Comparison of ENCODE assay signal across 8 cellular contexts in the genomic region with DNA sequence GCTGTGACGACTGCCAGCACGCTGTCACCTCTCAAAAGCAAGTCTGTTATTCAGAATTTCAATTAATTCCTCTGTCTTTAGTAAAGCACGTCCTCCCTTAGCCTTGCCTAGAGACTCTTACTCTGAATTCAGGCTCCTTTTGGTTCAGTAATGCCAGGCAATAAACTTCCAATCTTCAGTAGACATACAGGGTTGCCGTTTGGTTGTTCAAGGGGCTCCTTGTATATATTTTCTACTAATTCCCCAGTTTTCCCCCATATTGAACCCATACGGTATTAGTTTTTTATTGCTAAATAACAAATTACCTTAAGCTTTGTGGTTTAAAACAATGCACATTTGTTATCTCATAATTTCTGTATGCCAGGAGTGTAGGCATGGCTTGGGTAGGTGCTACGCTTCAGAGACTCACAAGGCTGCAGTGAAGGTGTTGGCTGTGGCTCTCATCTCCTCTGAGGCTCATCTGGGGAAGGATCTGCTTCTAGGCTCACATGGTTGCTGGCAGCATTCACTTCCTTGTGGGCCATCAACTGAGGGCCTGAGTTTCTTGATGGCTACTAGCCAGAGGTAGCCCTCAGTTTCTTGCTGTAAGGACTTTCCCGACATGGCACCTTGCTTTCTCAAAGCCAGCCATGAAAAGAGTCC. TPM values are rescaled to one million over a fixed set of nuclear protein-coding genes. Genes with fewer than 3 reads are reported as not detected.
DNase-seq lines count a peak whose midpoint lies in the region; ATAC-seq, FAIRE-seq and TF ChIP-seq lines count a peak whose summit lies in the region.
"Had no signal": no experiment of that assay in that cellular context is flagged by ENCODE, and none has a peak within 500 bp of the region (broad histone marks: within the 10 kb centered on the region; RNA-seq: fewer than 3 reads in every experiment).

No MANE protein-coding gene starts in this region.

- peak overlapping the region; percentile 61 to 65 (median 62) for H3K4me3 Mint-ChIP-seq in T-cell
- H3K4me3 Mint-ChIP-seq in stimulated activated effector memory CD8-positive, alpha-beta T cell treated with anti-CD3 and anti-CD28 coated beads, Interleukin-12 subunit alpha, Interleukin-12 subunit beta, amount 100 ng/mL, for 72 hours: peak overlapping the region; percentile 69

- no peaks in the 10 kb centered on the region for H3K27me3 Mint-ChIP-seq in T-cell

- no peak for DNase-seq in GM18507 (ENCODE audit: extremely low spot score, insufficient read length, low read depth)
- peak in 19 of 34 experiments; percentile 16 to 66 (median 43) for DNase-seq in T-cell
- no peak for DNase-seq in esophagus muscularis mucosa (ENCODE audit: extremely low spot score)
- no peak for DNase-seq in stimulated activated effector memory CD8-positive, alpha-beta T cell treated with anti-CD3 and anti-CD28 coated beads, Interleukin-12 subunit alpha, Interleukin-12 subunit beta, amount 100 ng/mL, for 72 hours (ENCODE audit: low spot score in 2 of 2)
- no peak for DNase-seq in SHP77 treated with DMSO at 0.1 percent for 48 hours (lab: John Stamatoyannopoulos, UW)
- DNase-seq: RPMI8226 had no signal

- peak; percentile 81 for FAIRE-seq in GM18507 (lab: Jason Lieb, UNC)

- H3K4me1 Mint-ChIP-seq in T-cell: peaks cover 71 to 78% (median 75%) of the 10 kb centered on the region in 3 donors
- peaks cover 57% of the 10 kb centered on the region for H3K4me1 Mint-ChIP-seq in stimulated activated effector memory CD8-positive, alpha-beta T cell treated with anti-CD3 and anti-CD28 coated beads, Interleukin-12 subunit alpha, Interleukin-12 subunit beta, amount 100 ng/mL, for 72 hours

- H3K27me3 ChIP-seq in esophagus muscularis mucosa: peaks cover 0 to 6% (median 0%) of the 10 kb centered on the region in 4 donors

- intact Hi-C loops in esophagus muscularis mucosa (cut with DNase I): no loop called here

- H3K27ac ChIP-seq in esophagus muscularis mucosa (replicated peaks in 1 of 4): peak overlapping the region in 1 of 4 donors; percentile 55

- peak in 1 of 4 experiments; percentile 13 for ATAC-seq in T-cell (replicated peaks in 1 of 4)
- ATAC-seq in stimulated activated effector memory CD8-positive, alpha-beta T cell treated with anti-CD3 and anti-CD28 coated beads, Interleukin-12 subunit alpha, Interleukin-12 subunit beta, amount 100 ng/mL, for 72 hours: no peak
- ATAC-seq in GM19023 (IDR thresholded peaks at IDR 0.05; ENCODE audit: unreplicated experiment): no peak
- ATAC-seq in GM21717 (IDR thresholded peaks at IDR 0.05; ENCODE audit: unreplicated experiment): no peak

- POLR2A ChIA-PET in T-cell (lab: Charles Lee): interaction anchor here in 1 of 2 donors (1.1 kb wide), 1 partner anchor 11 kb away, joined by 3 read pairs; no protein-coding TSS in a partner anchor

- 84% methylated on average over 7 of the region's 7 CpGs for WGBS in esophagus muscularis mucosa

- no peaks in the 10 kb centered on the region for H3K9me3 ChIP-seq in esophagus muscularis mucosa

- TF ChIP-seq POLR2A in esophagus muscularis mucosa (IDR thresholded peaks at IDR 0.05; ENCODE audit: low read depth): no peak

- H3K36me3 Mint-ChIP-seq in T-cell: peaks cover 5% of the 10 kb centered on the region
- H3K36me3 Mint-ChIP-seq in stimulated activated effector memory CD8-positive, alpha-beta T cell treated with anti-CD3 and anti-CD28 coated beads, Interleukin-12 subunit alpha, Interleukin-12 subunit beta, amount 100 ng/mL, for 72 hours: peaks cover 12% of the 10 kb centered on the region

- no peak for TF ChIP-seq CTCF in esophagus muscularis mucosa (IDR thresholded peaks at IDR 0.05)

- H3K9me3 Mint-ChIP-seq in T-cell: peaks cover 0 to 3% (median 0%) of the 10 kb centered on the region in 3 donors
- H3K9me3 Mint-ChIP-seq in stimulated activated effector memory CD8-positive, alpha-beta T cell treated with anti-CD3 and anti-CD28 coated beads, Interleukin-12 subunit alpha, Interleukin-12 subunit beta, amount 100 ng/mL, for 72 hours: peaks cover 2% of the 10 kb centered on the region

- no peaks in the 10 kb centered on the region for H3K36me3 ChIP-seq in esophagus muscularis mucosa

- H3K4me3 ChIP-seq in esophagus muscularis mucosa: peak overlapping the region; percentile 40 to 55 (median 48)

- H3K4me1 ChIP-seq in esophagus muscularis mucosa: peaks cover 0 to 12% (median 8%) of the 10 kb centered on the region in 4 donors

- no peak for TF ChIP-seq EP300 in esophagus muscularis mucosa (IDR thresholded peaks at IDR 0.05)

- CTCF ChIA-PET in T-cell (lab: Charles Lee): interaction anchor here in 1 of 2 donors (1.0 kb wide), 1 partner anchor 125 kb away, joined by 3 read pairs; no protein-coding TSS in a partner anchor

- peak overlapping the region; percentile 76 to 77 for H3K27ac Mint-ChIP-seq in T-cell
- peak overlapping the region; percentile 89 for H3K27ac Mint-ChIP-seq in stimulated activated effector memory CD8-positive, alpha-beta T cell treated with anti-CD3 and anti-CD28 coated beads, Interleukin-12 subunit alpha, Interleukin-12 subunit beta, amount 100 ng/mL, for 72 hours

RNA-seq across cellular contexts. Expression of a gene that starts 7.3 kb away (rescaled TPM):
- total RNA-seq in T-cell: 1 to 10 TPM; 1.1 to 4.4 (median 2.9) TPM
- under 1 TPM in 1 of 4 donors, not detected in 3; 0.83 TPM for total RNA-seq in esophagus muscularis mucosa

RNA-seq across cellular contexts. Expression of a gene that starts 20.5 kb away (rescaled TPM):
- total RNA-seq in T-cell (100 to 1,000 TPM in 2 of 5 donors, 10 to 100 TPM in 3; 36.7 to 746 (median 39.4) TPM), esophagus muscularis mucosa (1 to 10 TPM in 3 of 4 donors, under 1 TPM in 1; 0.65 to 3.3 (median 2.7) TPM)

Comparison
In these comparisons a context has a peak if more than half of its experiments do, and no peak if none do; other contexts are left out.
1. DNase-seq: peak in T-cell (19 of 34); none in GM18507 (single experiment), esophagus muscularis mucosa (single experiment), stimulated activated effector memory CD8-positive, alpha-beta T cell treated with anti-CD3 and anti-CD28 coated beads, Interleukin-12 subunit alpha, Interleukin-12 subunit beta, amount 100 ng/mL, for 72 hours (0 of 2) and SHP77 treated with DMSO at 0.1 percent for 48 hours (single experiment).
2. RNA of a gene that starts 20.5 kb away (total RNA-seq): 36.7 to 746 TPM in T-cell; 0.65 to 3.3 TPM in esophagus muscularis mucosa; every median in the first group is over 4 times any median in the second.